Comparison of ENCODE assay signal across 23 cellular contexts in the genomic region with DNA sequence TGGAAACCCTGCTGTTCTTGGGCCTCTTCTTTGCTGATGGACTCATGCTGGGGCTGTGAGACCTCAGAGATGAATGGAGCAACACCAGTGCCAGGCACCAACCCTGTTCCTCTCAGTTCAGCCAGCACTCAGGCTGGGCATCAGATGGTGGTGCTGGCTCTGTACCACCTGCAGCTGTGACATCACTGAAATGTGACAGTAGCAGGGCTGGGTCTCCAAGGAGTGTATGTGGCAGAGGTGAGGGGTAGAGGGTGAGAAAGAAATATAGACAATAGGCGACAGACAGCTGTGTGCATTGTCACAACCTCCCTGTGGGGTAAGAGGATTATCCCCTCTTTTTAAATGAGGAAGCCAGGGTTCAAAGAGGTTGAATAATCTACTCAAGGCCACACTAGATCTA. TPM values are rescaled to one million over a fixed set of nuclear protein-coding genes. Genes with fewer than 3 reads are reported as not detected.
DNase-seq lines count a peak whose midpoint lies in the region; ATAC-seq and TF ChIP-seq lines count a peak whose summit lies in the region.
"Had no signal": no experiment of that assay in that cellular context is flagged by ENCODE, and none has a peak within 500 bp of the region (broad histone marks: within the 10 kb centered on the region; RNA-seq: fewer than 3 reads in every experiment).

TSS of gene TP53TG5 (minus strand) at position 135 of the 400 bp plus-strand sequence. CDS start at position 46, 89 bp downstream.

- WGBS in mesendoderm (ENCODE audit: extremely low coverage, insufficient coverage, low lambda C conversion rate) = no CpG with 5 or more reads among the region's 1 CpG

- H3K4me3 ChIP-seq in dorsolateral prefrontal cortex (no peak within 1 kb of the TSS), mesendoderm (ENCODE audit: low read length) (no peak within 1 kb of the TSS), coronary artery (no peak within 1 kb of the TSS)
- H3K4me3 ChIP-seq: BLaER1, HAP-1, MG63, SJCRH30, smooth muscle cell had no signal

- H3K4me2 ChIP-seq in mesendoderm (ENCODE audit: low read length) = no peak within 1 kb of the TSS
- H3K4me2 ChIP-seq: BLaER1, smooth muscle cell had no signal

- no peak within 1 kb of the TSS for H2AK5ac ChIP-seq in mesendoderm (ENCODE audit: low read length)

- H3K27ac ChIP-seq in dorsolateral prefrontal cortex (peak within 1 kb of the TSS in 58 of 59 donors; percentile 56 to 97 (median 90)), mesendoderm (ENCODE audit: low read depth, low read length) (peak within 1 kb of the TSS; percentile 51), substantia nigra (ENCODE audit: low read depth, low read length, poor library complexity, severe bottlenecking) (peak within 1 kb of the TSS; percentile 94), coronary artery (no peak within 1 kb of the TSS)
- H3K27ac ChIP-seq: BLaER1, epithelial cell of prostate, SJCRH30 had no signal

- DNase-seq in NCI-H82 (lab: John Stamatoyannopoulos, UW) = peak; percentile 63
- DNase-seq in dorsolateral prefrontal cortex = peak in 9 of 10 donors; percentile 47 to 89 (median 73)
- peak; percentile 77 for DNase-seq in mesendoderm
- peak in 43 of 49 donors; percentile 12 to 89 (median 61) for DNase-seq in substantia nigra (lab: John Stamatoyannopoulos, UW)
- DNase-seq in coronary artery (ENCODE audit: low spot score) = no peak
- no peak for DNase-seq in NCI-H226
- DNase-seq: activated B cell treated with CpG ODN at 0.5 μM for 24 hours, DMS79, GDM1, KG1, NCI-H1417, NCI-H2029 treated with DMSO at 0.1 percent for 48 hours, SJCRH30 had no signal

- no peaks in the 10 kb centered on the region for H3K27me3 ChIP-seq in dorsolateral prefrontal cortex
- H3K27me3 ChIP-seq in mesendoderm (ENCODE audit: insufficient read depth, low read length, poor library complexity) = no peaks in the 10 kb centered on the region
- H3K27me3 ChIP-seq: BLaER1, MG63, SJCRH30 had no signal

- H2BK5ac ChIP-seq in mesendoderm (ENCODE audit: low read length) = peak within 1 kb of the TSS; percentile 60

- no peak within 1 kb of the TSS for H4K8ac ChIP-seq in mesendoderm (ENCODE audit: low read depth, low read length)

- H3K18ac ChIP-seq in mesendoderm (ENCODE audit: low read length) = peak within 1 kb of the TSS; percentile 24

- peak within 1 kb of the TSS; percentile 18 for H3K56ac ChIP-seq in mesendoderm (ENCODE audit: low read length)

- no peak within 1 kb of the TSS for H3K9ac ChIP-seq in mesendoderm (ENCODE audit: low read length)
- H3K9ac ChIP-seq: BLaER1 had no signal

- no peak within 1 kb of the TSS for H3K4ac ChIP-seq in mesendoderm (ENCODE audit: low read depth, low read length)

- TF ChIP-seq CTCF in dorsolateral prefrontal cortex (IDR thresholded peaks at IDR 0.05 in 54 of 56, conservative IDR thresholded peaks at IDR 0.05 in 2 of 56; ENCODE audit: low read depth in 1 of 56, partially characterized antibody in 56 of 56) = peak in 1 of 56 donors; percentile 11
- no peak for TF ChIP-seq CTCF in coronary artery (IDR thresholded peaks at IDR 0.05)

- H3K23ac ChIP-seq in mesendoderm (ENCODE audit: low read length) = no peak within 1 kb of the TSS

- H3K79me1 ChIP-seq in mesendoderm (ENCODE audit: low read length) = no peaks in the 10 kb centered on the region

- H3K4me1 ChIP-seq in mesendoderm (ENCODE audit: control insufficient read depth, low read depth, low read length) = peaks cover 7% of the 10 kb centered on the region
- H3K4me1 ChIP-seq: SJCRH30 had no signal

- H4K5ac ChIP-seq in mesendoderm (ENCODE audit: low read length) = no peak within 1 kb of the TSS

- H3K79me2 ChIP-seq in mesendoderm (ENCODE audit: control insufficient read depth, insufficient read depth, low read length) = no peaks in the 10 kb centered on the region

- intact Hi-C loops in dorsolateral prefrontal cortex (cut with DNase I) = no loop called here

- ATAC-seq in GM21619 (IDR thresholded peaks at IDR 0.05; ENCODE audit: unreplicated experiment) (no peak), GM21367 (IDR thresholded peaks at IDR 0.05; ENCODE audit: unreplicated experiment) (no peak)

- H3K36me3 ChIP-seq in mesendoderm (ENCODE audit: control insufficient read depth, insufficient read depth, low read length) = no peaks in the 10 kb centered on the region
- H3K36me3 ChIP-seq: BLaER1, HAP-1, SJCRH30 had no signal

- H2BK15ac ChIP-seq in mesendoderm (replicated peaks; ENCODE audit: low read depth) = no peak within 1 kb of the TSS

- H2BK120ac ChIP-seq in mesendoderm (ENCODE audit: low read depth, low read length) = no peak within 1 kb of the TSS

RNA-seq across cellular contexts. Expression of gene TP53TG5, which starts in this region (rescaled TPM):
- total RNA-seq in dorsolateral prefrontal cortex = 10 to 100 TPM in 83 of 120 experiments, 1 to 10 TPM in 37; 1.0 to 82.8 (median 15.3) TPM
- 0.07 TPM for polyA plus RNA-seq in mesendoderm (2013, experiment 1 of 2)
- not detected for polyA plus RNA-seq in mesendoderm (2013, experiment 2 of 2)
- total RNA-seq: activated B cell treated with CpG ODN at 0.5 μM for 24 hours, lung microvascular endothelial cell, renal cortical epithelial cell, RPMI7951, SJCRH30, smooth muscle cell had no signal

Comparison
In these comparisons a context has a peak if more than half of its experiments do, and no peak if none do; other contexts are left out.
1. DNase-seq: peak in NCI-H82 (single experiment), dorsolateral prefrontal cortex (9 of 10), mesendoderm (single experiment) and substantia nigra (43 of 49); none in coronary artery (single experiment) and NCI-H226 (single experiment).
2. H3K27ac ChIP-seq: peak in dorsolateral prefrontal cortex (58 of 59), mesendoderm (single experiment) and substantia nigra (single experiment); none in coronary artery (0 of 2).